31 cellular contexts compared by ENCODE assay signal in the genomic region with DNA sequence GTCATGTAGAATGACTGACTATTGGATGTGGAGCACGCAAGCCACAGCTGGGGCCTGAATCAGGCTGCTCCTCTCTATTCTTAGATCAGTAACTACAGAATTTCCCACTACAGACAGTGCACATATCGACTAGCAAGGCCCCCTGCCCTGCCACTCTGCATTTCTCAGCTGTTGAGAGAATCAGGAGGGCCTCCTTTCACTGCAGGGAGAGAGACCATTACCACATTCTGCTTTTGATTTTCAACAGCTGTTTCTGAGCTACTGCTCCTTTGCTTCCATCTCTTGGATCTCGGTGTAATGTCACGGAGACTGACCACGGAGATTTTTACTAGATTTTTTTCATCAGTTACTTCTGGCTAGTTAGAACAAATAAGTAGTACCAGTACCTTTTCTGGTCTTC.
"Had no signal": no experiment of that assay in that cellular context is flagged by ENCODE, and none has a peak within 500 bp of the region (broad histone marks: within the 10 kb centered on the region; RNA-seq: fewer than 3 reads in every experiment).

No MANE protein-coding gene starts in this region.

- H3K36me3 ChIP-seq: ascending aorta, left lung, neutrophil, ovary, right lobe of liver, suprapubic skin, tibial artery, upper lobe of right lung had no signal

- H3K27me3 ChIP-seq: ascending aorta, foreskin keratinocyte, heart right ventricle, left lung, neutrophil, ovary, right lobe of liver, suprapubic skin, tibial artery, upper lobe of right lung had no signal

- DNase-seq: activated B cell treated with CpG ODN at 0.5 μM for 24 hours; activated CD4-positive, alpha-beta T cell treated with anti-CD3 and anti-CD28 coated beads, Interleukin-2, amount 50 U/mL, for 4 hours; activated effector memory CD4-positive, alpha-beta T cell treated with Interleukin-2 at 50 U/mL for 16 hours; activated naive CD4-positive, alpha-beta T cell treated with Interleukin-2 at 50 U/mL for 16 hours; activated naive CD8-positive, alpha-beta T cell treated with anti-CD3 and anti-CD28 coated beads, Interleukin-2, amount 10 ng/mL, durations not matched to agents 7 days and 5 days; activated T-cell treated with anti-CD3 and anti-CD28 coated beads for 4 hours; central memory CD4-positive, alpha-beta T cell; endodermal cell; foreskin keratinocyte; heart right ventricle; kidney glomerular epithelial cell; left lung; mesendoderm; mucosa of descending colon; naive B cell; ovary; right lobe of liver; small intestine; stimulated activated CD4-positive, alpha-beta T cell treated with anti-CD3 and anti-CD28 coated beads, Interleukin-2, amount 100 ng/mL, for 24 hours; stimulated activated naive CD4-positive, alpha-beta T cell; T-helper 1 cell; tibial artery; upper lobe of right lung had no signal

- H3K4me1 Mint-ChIP-seq: activated B cell treated with CpG ODN at 0.5 μM for 24 hours; activated naive CD8-positive, alpha-beta T cell treated with anti-CD3 and anti-CD28 coated beads, Interleukin-2, amount 10 ng/mL, durations not matched to agents 7 days and 5 days; naive B cell had no signal

- H3K4me3 ChIP-seq: ascending aorta, heart right ventricle, left lung, lung, mucosa of descending colon, ovary, right lobe of liver, suprapubic skin, tibial artery, upper lobe of right lung had no signal

- ATAC-seq: esophagus mucosa, foreskin keratinocyte, heart right ventricle, left lung, mucosa of descending colon, right lobe of liver, upper lobe of right lung had no signal

- H3K9me3 ChIP-seq: ascending aorta, heart right ventricle, left lung, mucosa of descending colon, neutrophil, ovary, right lobe of liver, suprapubic skin, tibial artery, upper lobe of right lung had no signal

- H3K36me3 Mint-ChIP-seq: activated naive CD8-positive, alpha-beta T cell treated with anti-CD3 and anti-CD28 coated beads, Interleukin-2, amount 10 ng/mL, durations not matched to agents 7 days and 5 days; naive B cell had no signal

- H3K4me1 ChIP-seq: ascending aorta, foreskin keratinocyte, heart right ventricle, left lung, tibial artery, upper lobe of right lung had no signal

- H3K4me3 Mint-ChIP-seq: activated B cell treated with CpG ODN at 0.5 μM for 24 hours; activated naive CD8-positive, alpha-beta T cell treated with anti-CD3 and anti-CD28 coated beads, Interleukin-2, amount 10 ng/mL, durations not matched to agents 7 days and 5 days; dendritic cell treated with granulocyte-macrophage colony-stimulating factor and Interleukin-4, amounts not matched to agents 40 ng/mL and 50 ng/mL, for 4 days; endodermal cell; naive B cell; T-helper 2 cell treated with Interferon-gamma antibody and Interleukin-4, amounts not matched to agents 5 μg/mL and 100 μg/mL, for 36 hours had no signal

- H3K27me3 Mint-ChIP-seq: activated B cell treated with CpG ODN at 0.5 μM for 24 hours; dendritic cell treated with granulocyte-macrophage colony-stimulating factor and Interleukin-4, amounts not matched to agents 40 ng/mL and 50 ng/mL, for 4 days; naive B cell; progenitor cell of endocrine pancreas had no signal

- H3K9me3 Mint-ChIP-seq: activated B cell treated with CpG ODN at 0.5 μM for 24 hours; activated naive CD8-positive, alpha-beta T cell treated with anti-CD3 and anti-CD28 coated beads, Interleukin-2, amount 10 ng/mL, durations not matched to agents 7 days and 5 days; dendritic cell treated with granulocyte-macrophage colony-stimulating factor and Interleukin-4, amounts not matched to agents 40 ng/mL and 50 ng/mL, for 4 days; endodermal cell; naive B cell; T-helper 2 cell treated with Interferon-gamma antibody and Interleukin-4, amounts not matched to agents 5 μg/mL and 100 μg/mL, for 36 hours had no signal

- H3K27ac ChIP-seq: ascending aorta, foreskin keratinocyte, heart right ventricle, left lung, neutrophil, ovary, right lobe of liver, suprapubic skin, tibial artery, upper lobe of right lung had no signal

- H3K27ac Mint-ChIP-seq: activated B cell treated with CpG ODN at 0.5 μM for 24 hours; activated naive CD8-positive, alpha-beta T cell treated with anti-CD3 and anti-CD28 coated beads, Interleukin-2, amount 10 ng/mL, durations not matched to agents 7 days and 5 days; dendritic cell treated with granulocyte-macrophage colony-stimulating factor and Interleukin-4, amounts not matched to agents 40 ng/mL and 50 ng/mL, for 4 days; endodermal cell; naive B cell; progenitor cell of endocrine pancreas; T-helper 2 cell treated with Interferon-gamma antibody and Interleukin-4, amounts not matched to agents 5 μg/mL and 100 μg/mL, for 36 hours had no signal
